In the genomic region with DNA sequence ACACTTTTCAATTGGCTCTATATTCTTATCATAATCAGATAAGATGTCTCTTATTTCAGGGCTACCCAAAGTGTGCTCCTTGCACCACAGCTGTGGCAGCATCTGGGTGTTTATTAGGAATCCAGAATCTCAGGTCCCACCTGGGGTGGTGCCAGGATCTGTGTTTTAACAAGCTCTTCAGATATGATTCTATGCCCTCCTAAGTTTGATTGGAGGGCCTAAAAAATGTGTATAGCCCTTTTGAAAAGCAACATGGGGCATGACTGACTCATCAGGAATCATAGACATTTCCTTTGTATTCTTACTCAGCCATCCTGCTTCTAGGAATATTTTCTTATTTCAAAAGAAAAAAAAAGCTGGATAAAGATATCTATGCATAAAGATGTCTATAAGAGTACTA, we compare ENCODE assay signal across 20 cellular contexts.
A peak's percentile ranks its signal among the peaks of the same experiment; 100 is the strongest.
DNase-seq lines count a peak whose midpoint lies in the region; ATAC-seq, FAIRE-seq and TF ChIP-seq lines count a peak whose summit lies in the region.
"Had no signal": no experiment of that assay in that cellular context is flagged by ENCODE, and none has a peak within 500 bp of the region (broad histone marks: within the 10 kb centered on the region; RNA-seq: fewer than 3 reads in every experiment).

No MANE protein-coding gene starts in this region.

- DNase-seq in DMS 273 treated with DMSO at 0.1 percent for 48 hours (lab: John Stamatoyannopoulos, UW): peak; percentile 67
- DNase-seq in M059J (ENCODE audit: low read depth): peak; percentile 33
- peak; percentile 38 for DNase-seq in brain microvascular endothelial cell
- no peak for DNase-seq in keratinocyte (ENCODE audit: low read depth, low spot score)
- DNase-seq in GM12892 (ENCODE audit: insufficient read length): no peak
- no peak for DNase-seq in MV-4-11 (lab: John Stamatoyannopoulos, UW)
- DNase-seq in cerebellar cortex (ENCODE audit: low spot score): no peak
- DNase-seq: activated CD4-positive, alpha-beta T cell treated with anti-CD3 and anti-CD28 coated beads, Interleukin-2, amount 50 U/mL, for 1 hour; BE2C; cerebellar nuclear complex; DMS153; midbrain; NCI-H1048; right lobe of liver; stimulated activated CD4-positive, alpha-beta T cell treated with anti-CD3 and anti-CD28 coated beads, Interleukin-2, amount 100 ng/mL, for 48 hours; testis had no signal

- peaks cover 39% of the 10 kb centered on the region for H3K4me1 ChIP-seq in keratinocyte (ENCODE audit: control insufficient read depth, extremely low read depth, insufficient read depth, low read length)
- H3K4me1 ChIP-seq: BE2C, right lobe of liver, testis had no signal

- H3K79me2 ChIP-seq in keratinocyte (ENCODE audit: control insufficient read depth, insufficient read depth, low read length): no peaks in the 10 kb centered on the region

- H3K36me3 ChIP-seq in brain microvascular endothelial cell (replicated peaks): no peaks in the 10 kb centered on the region
- H3K36me3 ChIP-seq in keratinocyte (ENCODE audit: control insufficient read depth in 2 of 2, extremely low read depth in 1 of 2, insufficient read depth in 2 of 2, low read length in 2 of 2): no peaks in the 10 kb centered on the region
- H3K36me3 ChIP-seq: BE2C, neutrophil, right lobe of liver had no signal

- H2AFZ ChIP-seq in keratinocyte (ENCODE audit: control insufficient read depth, low read length): peak overlapping the region; percentile 10

- no peak overlapping the region for H3K27ac ChIP-seq in brain microvascular endothelial cell
- H3K27ac ChIP-seq in keratinocyte (ENCODE audit: control insufficient read depth, insufficient read depth, low read length): no peak overlapping the region
- H3K27ac ChIP-seq: neutrophil, right lobe of liver, testis had no signal

- no peak for TF ChIP-seq POLR2A in GM12892 (IDR thresholded peaks at IDR 0.05; ENCODE audit: low read depth, low read length)

- H3K9me1 ChIP-seq in keratinocyte (ENCODE audit: control insufficient read depth, extremely low read depth, insufficient read depth, low read length): no peaks in the 10 kb centered on the region

- dilution Hi-C loops in keratinocyte (cut with MboI; ENCODE audit: extremely low pct_ligation_motif_present, low sequenced_read_pairs): loop anchor here (25.0 kb wide), 1 partner anchor 143 kb away; no protein-coding TSS in a partner anchor

- no peaks in the 10 kb centered on the region for H4K20me1 ChIP-seq in keratinocyte (ENCODE audit: control insufficient read depth, extremely low read depth, insufficient read depth, low read length)

- no peaks in the 10 kb centered on the region for H3K27me3 ChIP-seq in brain microvascular endothelial cell (replicated peaks)
- no peaks in the 10 kb centered on the region for H3K27me3 ChIP-seq in keratinocyte (ENCODE audit: control insufficient read depth, extremely low read depth, insufficient read depth, low read length)
- H3K27me3 ChIP-seq: BE2C, neutrophil, right lobe of liver, testis had no signal

- TF ChIP-seq CTCF in brain microvascular endothelial cell (IDR thresholded peaks at IDR 0.05; ENCODE audit: low read depth, low read length, missing control alignments): no peak
- TF ChIP-seq CTCF in keratinocyte (optimal IDR thresholded peaks at IDR 0.05 in 1 of 3, IDR thresholded peaks at IDR 0.05 in 1 of 3, conservative IDR thresholded peaks at IDR 0.05 in 1 of 3; ENCODE audit: extremely low read depth in 1 of 3, insufficient read depth in 2 of 3, low read length in 3 of 3): no peak

- H3K9ac ChIP-seq in keratinocyte (ENCODE audit: control insufficient read depth, extremely low read depth, insufficient read depth, low read length): no peak overlapping the region

- no peak for ATAC-seq in HG03095 (IDR thresholded peaks at IDR 0.05; ENCODE audit: unreplicated experiment)
- ATAC-seq: HepG2, right lobe of liver had no signal

- peak overlapping the region; percentile 42 for H3K4me2 ChIP-seq in keratinocyte (ENCODE audit: control insufficient read depth, extremely low read depth, insufficient read depth, low read depth, low read length)

- H3K9me3 ChIP-seq in keratinocyte (ENCODE audit: control insufficient read depth, low read depth, low read length): no peaks in the 10 kb centered on the region
- H3K9me3 ChIP-seq: BE2C, neutrophil, right lobe of liver, testis had no signal

- in situ Hi-C loops in brain microvascular endothelial cell (cut with HindIII; ENCODE audit: low pct_ligation_motif_present, low sequenced_read_pairs): no loop called here

- H3K4me3 ChIP-seq in brain microvascular endothelial cell (ENCODE audit: low read depth, low read length) (no peak overlapping the region), keratinocyte (ENCODE audit: control insufficient read depth in 2 of 3, extremely low read depth in 1 of 3, insufficient read depth in 2 of 3, low read depth in 1 of 3, low read length in 3 of 3) (no peak overlapping the region)
- H3K4me3 ChIP-seq: right lobe of liver, testis had no signal

- FAIRE-seq in keratinocyte (lab: Jason Lieb, UNC): no peak
- no peak for FAIRE-seq in GM12892 (lab: Jason Lieb, UNC)
- FAIRE-seq: H1, HepG2 had no signal

Comparison
In these comparisons a context has a peak if more than half of its experiments do, and no peak if none do; other contexts are left out.
1. DNase-seq: peak in DMS 273 treated with DMSO at 0.1 percent for 48 hours (single experiment), M059J (single experiment) and brain microvascular endothelial cell (single experiment); none in keratinocyte (single experiment), GM12892 (single experiment), MV-4-11 (single experiment) and cerebellar cortex (single experiment).